In the genomic region with DNA sequence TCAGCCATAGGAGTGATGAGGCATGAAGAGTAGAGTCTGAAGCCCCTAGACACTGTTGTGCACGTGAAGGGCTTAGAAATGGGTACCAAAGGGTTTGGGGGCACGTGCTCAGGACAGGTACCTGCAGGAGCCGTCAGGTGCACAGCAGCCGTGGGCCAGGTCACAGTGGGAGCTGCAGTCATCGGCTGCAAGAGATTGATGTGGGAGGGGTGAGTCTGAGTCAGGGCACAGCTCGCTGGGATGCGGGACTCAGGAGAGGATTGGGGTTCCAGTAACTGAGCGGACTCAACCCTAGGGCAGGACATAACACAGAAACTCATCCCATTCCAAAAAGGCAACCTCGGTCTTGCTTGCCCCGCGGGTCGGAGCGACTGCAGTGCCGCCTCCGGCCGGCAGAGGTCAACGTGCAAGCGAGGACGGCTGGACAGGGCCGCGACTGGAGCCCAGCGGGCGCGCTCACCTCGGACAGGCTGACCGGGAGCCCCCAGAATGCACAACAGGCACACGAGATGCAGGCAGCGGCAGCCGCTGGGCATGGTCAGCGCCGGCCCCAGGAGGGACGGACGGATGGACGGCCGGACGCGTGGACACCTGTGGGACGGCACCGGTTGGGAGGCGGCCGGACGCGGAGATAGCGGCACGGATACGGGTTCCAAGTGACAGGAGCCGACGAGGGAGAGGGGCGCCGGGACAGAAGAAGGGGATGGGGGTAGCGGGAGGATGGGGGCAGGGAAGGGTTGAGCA, we compare ENCODE assay signal across 8 cellular contexts. TPM values are rescaled to one million over a fixed set of nuclear protein-coding genes. Genes with fewer than 3 reads are reported as not detected.
DNase-seq lines count a peak whose midpoint lies in the region; ATAC-seq and TF ChIP-seq lines count a peak whose summit lies in the region.

No MANE protein-coding gene starts in this region.

- peaks cover 51% of the 10 kb centered on the region for H3K36me3 Mint-ChIP-seq in Calu3 (ENCODE audit: insufficient read depth, unreplicated experiment)

- DNase-seq in Calu3 (peak; percentile 96), NCI-H774 (lab: John Stamatoyannopoulos, UW) (peak; percentile 57), lower lobe of right lung (peak; percentile 91)
- peak; percentile 87 for DNase-seq in activated CD8-positive, alpha-beta memory T cell treated with anti-CD3 and anti-CD28 coated beads for 24 hours
- DNase-seq in effector CD4-positive, alpha-beta T cell: peak; percentile 57
- DNase-seq in stimulated activated CD4-positive, alpha-beta T cell treated with anti-CD3 and anti-CD28 coated beads, Interleukin-4, amount 100 ng/mL, for 4 hours: peak; percentile 52 to 71

- H3K4me3 ChIP-seq in lower lobe of right lung: peak overlapping the region; percentile 55

- TF ChIP-seq CTCF in Calu3 (IDR thresholded peaks at IDR 0.05; ENCODE audit: unreplicated experiment) (peak; percentile 99), lower lobe of right lung (IDR thresholded peaks at IDR 0.05) (peak; percentile 97)

- H3K36me3 ChIP-seq in lower lobe of right lung: peaks cover 39% of the 10 kb centered on the region

- peak overlapping the region; percentile 16 for H3K27ac Mint-ChIP-seq in Calu3 (ENCODE audit: unreplicated experiment)

- H3K4me1 ChIP-seq in lower lobe of right lung: peaks cover 11% of the 10 kb centered on the region

- BruUV-seq in Calu3 (replicated peaks; lab: Mats Ljungman, UMichigan): no TSS peak

- no peak overlapping the region for H3K27ac ChIP-seq in lower lobe of right lung

- peaks cover 35% of the 10 kb centered on the region for H3K27me3 Mint-ChIP-seq in Calu3 (ENCODE audit: unreplicated experiment)

- peaks cover 34% of the 10 kb centered on the region for H3K27me3 ChIP-seq in lower lobe of right lung (ENCODE audit: low read depth)

- ATAC-seq in HG02642 (IDR thresholded peaks at IDR 0.05; ENCODE audit: poor library complexity, unreplicated experiment) (peak; percentile 60), lower lobe of right lung (peak; percentile 94 to 96), GM21576 (IDR thresholded peaks at IDR 0.05; ENCODE audit: unreplicated experiment) (no peak)

- H3K9me3 Mint-ChIP-seq in Calu3 (ENCODE audit: low read depth, unreplicated experiment): no peaks in the 10 kb centered on the region

- intact Hi-C loops in Calu3 (cut with micrococcal nuclease; ENCODE audit: unreplicated experiment) (loop anchor here (1.0 to 2.0 kb wide), 2 partner anchors 52 to 68 kb away; no protein-coding TSS in a partner anchor), lower lobe of right lung (cut with DNase I) (no loop called here)

- CTCF ChIA-PET in Calu3 (lab: Charles Lee): interaction anchor here (0.6 to 2.7 kb wide), 2 partner anchors 37 to 42 kb away, joined by 3 to 12 read pairs; no protein-coding TSS in a partner anchor

- H3K4me1 Mint-ChIP-seq in Calu3 (ENCODE audit: low read depth, unreplicated experiment): peaks cover 17% of the 10 kb centered on the region

- H3K4me3 Mint-ChIP-seq in Calu3 (ENCODE audit: low read depth, unreplicated experiment): peak overlapping the region; percentile 70

- no peaks in the 10 kb centered on the region for H3K9me3 ChIP-seq in lower lobe of right lung

RNA-seq across cellular contexts. Expression of a gene that starts 0.9 kb away (rescaled TPM):
- total RNA-seq in Calu3 (2022) (0.59 and 0.86 TPM in 2 replicates), lower lobe of right lung (0.53 TPM)

RNA-seq across cellular contexts. Expression of a gene that starts 22.9 kb away (rescaled TPM):
- total RNA-seq in Calu3 (2022) (70.7 and 72.3 TPM in 2 replicates), lower lobe of right lung (34.3 TPM)

RNA-seq across cellular contexts. Expression of a gene that starts 27.1 kb away (rescaled TPM):
- total RNA-seq in Calu3 (2022) (53.0 and 60.4 TPM in 2 replicates), lower lobe of right lung (34.4 TPM)

RNA-seq across cellular contexts. Expression of a gene that starts 55.7 kb away (rescaled TPM):
- total RNA-seq in Calu3 (2022) (0.47 and 0.50 TPM in 2 replicates), lower lobe of right lung (1.6 TPM)
